Comparison of ENCODE assay signal across 14 cellular contexts in genomic region chr15:58307313-58307961, GRCh38.
DNase-seq lines count a peak whose midpoint lies in the region; ATAC-seq and TF ChIP-seq lines count a peak whose summit lies in the region.
"Had no signal": no experiment of that assay in that cellular context is flagged by ENCODE, and none has a peak within 500 bp of the region (broad histone marks: within the 10 kb centered on the region; RNA-seq: fewer than 3 reads in every experiment).

No MANE protein-coding gene starts in this region.

- H2AFZ ChIP-seq in osteoblast (ENCODE audit: low read length): no peak overlapping the region

- H3K36me3 Mint-ChIP-seq in naive thymus-derived CD8-positive, alpha-beta T cell: no peaks in the 10 kb centered on the region
- H3K36me3 Mint-ChIP-seq: activated naive CD4-positive, alpha-beta T cell treated with anti-CD3 and anti-CD28 coated beads, Interleukin-2, amount 50 U/mL, for 24 hours; IgD-negative memory B cell; stimulated activated memory B cell treated with anti-CD40 and anti-IgM and Interleukin-4, amounts not matched to agents 10 μg/mL and 1 μg/mL and 100 μg/mL, for 72 hours had no signal

- no peaks in the 10 kb centered on the region for H3K9me3 ChIP-seq in osteoblast (ENCODE audit: low read depth, low read length)
- H3K9me3 ChIP-seq: esophagus muscularis mucosa, spleen had no signal

- H3K4me3 ChIP-seq in epithelial cell of esophagus (ENCODE audit: low read length): no peak overlapping the region
- H3K4me3 ChIP-seq in osteoblast (ENCODE audit: insufficient read depth, low read length): no peak overlapping the region
- H3K4me3 ChIP-seq: esophagus muscularis mucosa, spleen had no signal

- no peak overlapping the region for H3K27ac ChIP-seq in osteoblast (ENCODE audit: low read depth, low read length)
- H3K27ac ChIP-seq: esophagus muscularis mucosa, spleen had no signal

- peaks cover 15% of the 10 kb centered on the region for H3K4me1 ChIP-seq in osteoblast (ENCODE audit: insufficient read depth, low read length)

- no peaks in the 10 kb centered on the region for H3K27me3 Mint-ChIP-seq in naive thymus-derived CD8-positive, alpha-beta T cell
- H3K27me3 Mint-ChIP-seq: activated naive CD4-positive, alpha-beta T cell treated with anti-CD3 and anti-CD28 coated beads, Interleukin-2, amount 50 U/mL, for 24 hours; IgD-negative memory B cell had no signal

- H4K20me1 ChIP-seq in osteoblast (ENCODE audit: insufficient read depth, low read length): no peaks in the 10 kb centered on the region

- H3K27ac Mint-ChIP-seq in naive thymus-derived CD8-positive, alpha-beta T cell: no peak overlapping the region
- H3K27ac Mint-ChIP-seq: activated naive CD4-positive, alpha-beta T cell treated with anti-CD3 and anti-CD28 coated beads, Interleukin-2, amount 50 U/mL, for 24 hours; stimulated activated memory B cell treated with anti-CD40 and anti-IgM and Interleukin-4, amounts not matched to agents 10 μg/mL and 1 μg/mL and 100 μg/mL, for 72 hours had no signal

- H3K9me3 Mint-ChIP-seq in naive thymus-derived CD8-positive, alpha-beta T cell: peaks cover 0 to 2% (median 0%) of the 10 kb centered on the region in 9 donors
- H3K9me3 Mint-ChIP-seq: activated naive CD4-positive, alpha-beta T cell treated with anti-CD3 and anti-CD28 coated beads, Interleukin-2, amount 50 U/mL, for 24 hours; IgD-negative memory B cell; stimulated activated memory B cell treated with anti-CD40 and anti-IgM and Interleukin-4, amounts not matched to agents 10 μg/mL and 1 μg/mL and 100 μg/mL, for 72 hours had no signal

- H3K4me3 Mint-ChIP-seq in naive thymus-derived CD8-positive, alpha-beta T cell: no peak overlapping the region
- H3K4me3 Mint-ChIP-seq: activated naive CD4-positive, alpha-beta T cell treated with anti-CD3 and anti-CD28 coated beads, Interleukin-2, amount 50 U/mL, for 24 hours; IgD-negative memory B cell; stimulated activated memory B cell treated with anti-CD40 and anti-IgM and Interleukin-4, amounts not matched to agents 10 μg/mL and 1 μg/mL and 100 μg/mL, for 72 hours had no signal

- H3K36me3 ChIP-seq in osteoblast (ENCODE audit: insufficient read depth, low read length): no peaks in the 10 kb centered on the region
- H3K36me3 ChIP-seq: esophagus muscularis mucosa, spleen had no signal

- peak overlapping the region; percentile 2 for H3K4me2 ChIP-seq in osteoblast (ENCODE audit: insufficient read depth, low read length)

- POLR2A ChIA-PET in naive thymus-derived CD8-positive, alpha-beta T cell (lab: Charles Lee): no interaction called here

- no peaks in the 10 kb centered on the region for H3K27me3 ChIP-seq in osteoblast (ENCODE audit: insufficient read depth, low read length)
- H3K27me3 ChIP-seq: esophagus muscularis mucosa, spleen had no signal

- DNase-seq in GM04503 (ENCODE audit: low read depth): peak; percentile 66
- peak; percentile 34 for DNase-seq in NCI-H82 treated with DMSO at 0.1 percent for 48 hours (lab: John Stamatoyannopoulos, UW; ENCODE audit: unreplicated experiment)
- DNase-seq in epithelial cell of esophagus (ENCODE audit: low read depth): peak; percentile 46
- DNase-seq in osteoblast (ENCODE audit: insufficient read length, low spot score, missing footprints): peak; percentile 85
- no peak for DNase-seq in SHP77 treated with DMSO at 0.1 percent for 48 hours (lab: John Stamatoyannopoulos, UW)
- no peak for DNase-seq in SKM-1 (lab: John Stamatoyannopoulos, UW; ENCODE audit: unreplicated experiment)
- no peak for DNase-seq in AG08396 (ENCODE audit: low spot score)
- no peak for DNase-seq in naive thymus-derived CD8-positive, alpha-beta T cell
- DNase-seq: GF-D8, spleen had no signal

- TF ChIP-seq CTCF in epithelial cell of esophagus (IDR thresholded peaks at IDR 0.05; ENCODE audit: insufficient read depth, low read depth, low read length, missing control alignments) (no peak), osteoblast (IDR thresholded peaks at IDR 0.05; ENCODE audit: extremely low read depth, low read depth, low read length) (no peak)

- no peaks in the 10 kb centered on the region for H3K79me2 ChIP-seq in osteoblast (ENCODE audit: insufficient read depth, low read length)

- peaks cover 14 to 24% (median 20%) of the 10 kb centered on the region in 4 donors for H3K4me1 Mint-ChIP-seq in naive thymus-derived CD8-positive, alpha-beta T cell
- H3K4me1 Mint-ChIP-seq: stimulated activated memory B cell treated with anti-CD40 and anti-IgM and Interleukin-4, amounts not matched to agents 10 μg/mL and 1 μg/mL and 100 μg/mL, for 72 hours had no signal

- ATAC-seq in naive thymus-derived CD8-positive, alpha-beta T cell: no peak
- ATAC-seq: stimulated activated memory B cell treated with anti-CD40 and anti-IgM and Interleukin-4, amounts not matched to agents 10 μg/mL and 1 μg/mL and 100 μg/mL, for 72 hours had no signal

Comparison
In these comparisons a context has a peak if more than half of its experiments do, and no peak if none do; other contexts are left out.
1. DNase-seq: peak in GM04503 (single experiment), NCI-H82 treated with DMSO at 0.1 percent for 48 hours (single experiment), epithelial cell of esophagus (single experiment) and osteoblast (single experiment); none in SHP77 treated with DMSO at 0.1 percent for 48 hours (single experiment), SKM-1 (single experiment), AG08396 (single experiment) and naive thymus-derived CD8-positive, alpha-beta T cell (0 of 10).